20 cellular contexts compared by ENCODE assay signal in the genomic region with DNA sequence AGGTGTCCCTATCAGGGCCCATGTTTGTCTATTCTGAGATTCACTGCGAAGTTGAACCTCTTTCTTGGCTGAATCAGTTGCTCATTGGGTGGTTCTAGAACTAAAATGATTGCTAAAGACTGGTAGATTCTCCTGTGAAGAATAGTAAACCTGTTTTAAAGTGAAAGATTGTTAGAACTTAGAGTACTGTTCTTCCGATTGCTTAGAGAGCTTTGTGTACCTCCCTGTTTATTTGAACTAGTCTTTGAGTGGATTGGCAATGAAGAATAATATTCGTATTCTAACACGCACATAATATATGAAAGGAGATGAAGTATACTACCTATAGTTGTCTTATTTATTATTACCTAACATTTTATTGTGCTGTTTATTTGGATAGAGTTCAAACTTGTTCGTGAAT.
"Had no signal": no experiment of that assay in that cellular context is flagged by ENCODE, and none has a peak within 500 bp of the region (broad histone marks: within the 10 kb centered on the region; RNA-seq: fewer than 3 reads in every experiment).

No MANE protein-coding gene starts in this region.

- H3K9me3 ChIP-seq: SJSA1 had no signal

- H3K4me3 ChIP-seq: SJSA1, SK-N-MC had no signal

- H3K27ac ChIP-seq: SJSA1, SK-N-MC had no signal

- FAIRE-seq: RCC 7860 had no signal

- H3K4me1 ChIP-seq: SJSA1 had no signal

- H3K36me3 ChIP-seq: SJSA1 had no signal

- DNase-seq: KBM-7, MV-4-11, NCI-H1092, NCI-H1105 treated with DMSO at 0.1 percent for 48 hours, NCI-H1417 treated with DMSO at 0.1 percent for 48 hours, NCI-H146, NCI-H1694 treated with DMSO at 0.1 percent for 48 hours, NCI-H1930, NCI-H2081, NCI-H2107, NCI-H2227 treated with DMSO at 0.1 percent for 48 hours, NCI-H524 treated with DMSO at 0.1 percent for 48 hours, NCI-H69, NCI-H774, Right ventricle myocardium superior, RPMI8226, SIG-M5 had no signal

- H3K27me3 ChIP-seq: SJSA1 had no signal
